ENCODE assay signal across 8 cellular contexts in genomic region chr14:54691525-54692260, GRCh38.
DNase-seq lines count a peak whose midpoint lies in the region; ATAC-seq and TF ChIP-seq lines count a peak whose summit lies in the region.

No MANE protein-coding gene starts in this region.

- no peak overlapping the region for H2AFZ ChIP-seq in smooth muscle cell (ENCODE audit: low read depth)

- DNase-seq in NCI-H2081 (lab: John Stamatoyannopoulos, UW) = peak; percentile 39 to 62
- no peak for DNase-seq in NCI-H2081 treated with DMSO at 0.1 percent for 48 hours (lab: John Stamatoyannopoulos, UW)
- peak; percentile 26 for DNase-seq in LNCaP clone FGC (ENCODE audit: low read depth)
- DNase-seq in T follicular helper cell (ENCODE audit: low read depth) = peak; percentile 28
- peak; percentile 74 to 86 (median 80) for DNase-seq in body of pancreas
- peak; percentile 75 for DNase-seq in iPS-NIHi11 (ENCODE audit: low spot score)
- DNase-seq in smooth muscle cell (lab: John Stamatoyannopoulos, UW; ENCODE audit: unreplicated experiment) = no peak

- no peaks in the 10 kb centered on the region for H3K9me3 ChIP-seq in body of pancreas
- no peaks in the 10 kb centered on the region for H3K9me3 ChIP-seq in smooth muscle cell (replicated peaks; ENCODE audit: low read depth)

- peaks cover 65% of the 10 kb centered on the region for H3K79me2 ChIP-seq in smooth muscle cell (ENCODE audit: low read depth)

- H3K4me2 ChIP-seq in smooth muscle cell = no peak overlapping the region

- H3F3A ChIP-seq in smooth muscle cell (ENCODE audit: low read depth) = peaks cover 8% of the 10 kb centered on the region

- TF ChIP-seq CTCF in LNCaP clone FGC (IDR thresholded peaks at IDR 0.05; ENCODE audit: control insufficient read depth, extremely low read depth, insufficient read depth) = peak; percentile 91
- TF ChIP-seq CTCF in body of pancreas (IDR thresholded peaks at IDR 0.05) = peak; percentile 72 to 90 (median 81)
- TF ChIP-seq CTCF in smooth muscle cell (IDR thresholded peaks at IDR 0.05; ENCODE audit: borderline replicate concordance, insufficient read depth, poor library complexity, severe bottlenecking) = peak; percentile 79

- H3K27me3 ChIP-seq in body of pancreas (no peaks in the 10 kb centered on the region), smooth muscle cell (ENCODE audit: low read depth) (no peaks in the 10 kb centered on the region)

- peaks cover 9% of the 10 kb centered on the region for H3K4me1 ChIP-seq in body of pancreas
- peaks cover under 1% of the 10 kb centered on the region for H3K4me1 ChIP-seq in smooth muscle cell (ENCODE audit: low read depth)

- no peaks in the 10 kb centered on the region for H3K36me3 ChIP-seq in body of pancreas (replicated peaks in 1 of 2; ENCODE audit: insufficient read depth in 1 of 2, low read depth in 2 of 2)
- H3K36me3 ChIP-seq in smooth muscle cell (ENCODE audit: low read depth) = no peaks in the 10 kb centered on the region

- H3K27ac ChIP-seq in body of pancreas (no peak overlapping the region), smooth muscle cell (ENCODE audit: low read depth) (peak overlapping the region; percentile 58)

- 40 to 41% methylated on average over 5 of the region's 5 CpGs for WGBS in body of pancreas, 2 donors
- 26% methylated on average over 5 of the region's 5 CpGs for WGBS in smooth muscle cell (ENCODE audit: low lambda C conversion rate)

- H4K20me1 ChIP-seq in smooth muscle cell (ENCODE audit: low read depth) = peaks cover 43% of the 10 kb centered on the region

- no peak overlapping the region for H3K9ac ChIP-seq in smooth muscle cell (ENCODE audit: low read depth)

- no peak for TF ChIP-seq POLR2A in body of pancreas (IDR thresholded peaks at IDR 0.05)
- no peak for TF ChIP-seq POLR2A in GM18505 (IDR thresholded peaks at IDR 0.05; ENCODE audit: borderline replicate concordance, extremely low read depth, insufficient read depth, insufficient read length)

- ATAC-seq in body of pancreas (peak; percentile 83), GM18505 (IDR thresholded peaks at IDR 0.05; ENCODE audit: unreplicated experiment) (no peak)

- H3K4me3 ChIP-seq in LNCaP clone FGC (ENCODE audit: low read depth, low read length) = no peak overlapping the region
- no peak overlapping the region for H3K4me3 ChIP-seq in body of pancreas
- H3K4me3 ChIP-seq in smooth muscle cell = no peak overlapping the region

- intact Hi-C loops in body of pancreas (cut with DNase I) = no loop called here

Comparison
In these comparisons a context has a peak if more than half of its experiments do, and no peak if none do; other contexts are left out.
1. DNase-seq: peak in NCI-H2081 (2 of 2), LNCaP clone FGC (single experiment), T follicular helper cell (single experiment), body of pancreas (4 of 4) and iPS-NIHi11 (single experiment); none in NCI-H2081 treated with DMSO at 0.1 percent for 48 hours (single experiment) and smooth muscle cell (single experiment).
2. Peak in every context shown above with its lines, with median percentiles within 50 percentile points of each other: CTCF ChIP-seq.